Comparison of ENCODE assay signal across 13 cellular contexts in the genomic region with DNA sequence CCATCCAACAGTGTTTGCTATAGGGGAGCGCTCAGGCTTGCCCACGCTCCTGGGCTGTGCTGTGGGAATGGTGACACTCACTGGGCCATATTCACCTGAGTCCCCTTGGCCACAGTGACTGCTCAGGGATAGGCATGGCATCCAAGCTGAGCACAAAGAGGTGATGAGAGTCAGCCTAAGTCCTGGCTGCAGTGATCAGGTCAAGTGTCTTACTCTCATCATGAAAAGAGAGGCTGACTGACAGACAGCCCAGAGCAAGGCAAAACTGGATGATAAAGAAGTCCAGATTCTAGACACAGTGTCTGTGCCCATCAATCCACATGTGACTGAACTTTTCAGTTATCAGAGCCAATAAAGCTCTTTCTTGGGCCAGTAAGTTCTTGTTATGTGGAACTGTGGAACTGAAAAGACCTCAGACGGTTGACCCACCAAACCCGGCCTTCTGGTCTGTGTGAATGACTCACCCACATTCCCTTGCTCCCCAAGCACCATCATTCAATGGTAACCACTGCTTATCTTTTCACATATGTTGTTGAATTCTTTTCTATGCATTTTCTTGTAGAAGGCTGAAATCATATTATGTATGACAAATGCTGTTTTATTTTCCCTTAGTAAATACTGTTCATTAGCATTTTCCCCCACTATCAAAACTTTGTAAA. TPM values are rescaled to one million over a fixed set of nuclear protein-coding genes. Genes with fewer than 3 reads are reported as not detected.
DNase-seq lines count a peak whose midpoint lies in the region; ATAC-seq, FAIRE-seq and TF ChIP-seq lines count a peak whose summit lies in the region.
"Had no signal": no experiment of that assay in that cellular context is flagged by ENCODE, and none has a peak within 500 bp of the region (broad histone marks: within the 10 kb centered on the region; RNA-seq: fewer than 3 reads in every experiment).

No MANE protein-coding gene starts in this region.

- CTCF ChIA-PET in HepG2 (lab: Yijun Ruan, JAX; ENCODE audit: low intra/inter-chr PET ratio, low total read pairs), result no interaction called here

- H3K9me3 ChIP-seq in HepG2 (ENCODE audit: low read length), result no peaks in the 10 kb centered on the region
- no peaks in the 10 kb centered on the region for H3K9me3 ChIP-seq in esophagus muscularis mucosa

- in situ Hi-C loops in ACHN (cut with HindIII; ENCODE audit: low pct_ligation_motif_present, low pct_unique_long_range_greater_than_20kb, low sequenced_read_pairs), result no loop called here
- in situ Hi-C loops in HepG2 (cut with HindIII; ENCODE audit: extremely low pct_ligation_motif_present, low pct_unique_long_range_greater_than_20kb), result no loop called here

- TF ChIP-seq EP300 in HepG2 (IDR thresholded peaks at IDR 0.05; ENCODE audit: low read depth in 2 of 2, low read length in 2 of 2) (no peak), HepG2 (CRISPR knock-in tag; IDR thresholded peaks at IDR 0.05; ENCODE audit: borderline replicate concordance) (no peak), esophagus muscularis mucosa (IDR thresholded peaks at IDR 0.05) (no peak)

- TF ChIP-seq POLR2A in HepG2 (IDR thresholded peaks at IDR 0.05; ENCODE audit: insufficient read depth in 1 of 2, low read depth in 2 of 2, low read length in 2 of 2) (no peak), esophagus muscularis mucosa (IDR thresholded peaks at IDR 0.05; ENCODE audit: low read depth) (no peak)

- BruUV-seq in HepG2 (replicated peaks; lab: Mats Ljungman, UMichigan), result TSS peak; percentile 20

- H3K9ac ChIP-seq in HepG2 (ENCODE audit: insufficient read depth, low read depth, low read length), result no peak overlapping the region

- H3K27me3 ChIP-seq in HepG2 (ENCODE audit: control insufficient read depth in 1 of 2, insufficient read depth in 2 of 2, low read length in 2 of 2), result no peaks in the 10 kb centered on the region
- H3K27me3 ChIP-seq in esophagus muscularis mucosa, result no peaks in the 10 kb centered on the region

- peak overlapping the region; percentile 10 to 71 (median 18) for H3K27ac Mint-ChIP-seq in brain
- H3K27ac Mint-ChIP-seq in activated naive CD4-positive, alpha-beta T cell treated with anti-CD3 and anti-CD28 coated beads, Interleukin-2, amount 50 U/mL, for 72 hours, result no peak overlapping the region

- H3K4me3 ChIP-seq in HFF-Myc (replicated peaks; ENCODE audit: low read depth, low read length) (no peak overlapping the region), HepG2 (replicated peaks in 1 of 3; ENCODE audit: insufficient read depth in 1 of 3, low read depth in 2 of 3, low read length in 3 of 3) (no peak overlapping the region), esophagus muscularis mucosa (no peak overlapping the region)

- no peak; the same call in 2 of the 3 replicates for ATAC-seq in HepG2
- ATAC-seq in activated naive CD4-positive, alpha-beta T cell treated with anti-CD3 and anti-CD28 coated beads, Interleukin-2, amount 50 U/mL, for 72 hours, result no peak

- H3K79me2 ChIP-seq in HepG2 (ENCODE audit: insufficient read depth, low read length), result no peaks in the 10 kb centered on the region

- no peak overlapping the region for H3K4me2 ChIP-seq in HepG2 (ENCODE audit: low read depth, low read length)

- no peak for FAIRE-seq in HepG2 (lab: Jason Lieb, UNC)
- FAIRE-seq: G401.6 had no signal

- H3K27ac ChIP-seq in HepG2 (ENCODE audit: extremely low read length, insufficient read depth, low read length) (no peak overlapping the region), esophagus muscularis mucosa (replicated peaks in 1 of 4) (no peak overlapping the region)

- no peaks in the 10 kb centered on the region for H4K20me1 ChIP-seq in HepG2 (ENCODE audit: insufficient read depth, low read length)

- POLR2A ChIA-PET in HepG2 (lab: Yijun Ruan, JAX), result no interaction called here

- DNase-seq in ACHN (peak; percentile 48), HFF-Myc (ENCODE audit: extremely low read depth, low read depth) (peak; percentile 53), HepG2 (ENCODE audit: low spot score) (no peak), esophagus muscularis mucosa (ENCODE audit: extremely low spot score) (no peak)
- DNase-seq in stimulated activated naive CD4-positive, alpha-beta T cell treated with Interleukin-2 at 50 U/mL for 16 hours (lab: John Stamatoyannopoulos, UW), result no peak
- DNase-seq in activated naive CD4-positive, alpha-beta T cell treated with anti-CD3 and anti-CD28 coated beads, Interleukin-2, amount 50 U/mL, for 72 hours (ENCODE audit: low spot score in 2 of 2), result no peak
- DNase-seq in activated effector memory CD4-positive, alpha-beta T cell treated with Interleukin-2 at 50 U/mL for 16 hours, result no peak
- DNase-seq: activated CD8-positive, alpha-beta memory T cell treated with anti-CD3 and anti-CD28 coated beads, Interleukin-2, amount 50 U/mL, for 4 hours; amygdala; C1 segment of cervical spinal cord; naive B cell had no signal

- peaks cover 26% of the 10 kb centered on the region for H3K4me1 Mint-ChIP-seq in brain

- no peak overlapping the region for H3K4me3 Mint-ChIP-seq in brain
- H3K4me3 Mint-ChIP-seq: naive B cell had no signal

- H3K9me3 Mint-ChIP-seq in brain, result no peaks in the 10 kb centered on the region
- no peaks in the 10 kb centered on the region for H3K9me3 Mint-ChIP-seq in activated naive CD4-positive, alpha-beta T cell treated with anti-CD3 and anti-CD28 coated beads, Interleukin-2, amount 50 U/mL, for 72 hours
- H3K9me3 Mint-ChIP-seq: naive B cell had no signal

- 94% methylated on average over 4 of the region's 4 CpGs for WGBS in HepG2 (ENCODE audit: low lambda C conversion rate)
- 96% methylated on average over 4 of the region's 4 CpGs for WGBS in esophagus muscularis mucosa

- TF ChIP-seq CTCF in HFF-Myc (IDR thresholded peaks at IDR 0.05; ENCODE audit: low read depth, low read length, missing control alignments), result no peak
- no peak for TF ChIP-seq CTCF in brain (conservative IDR thresholded peaks at IDR 0.05)
- TF ChIP-seq CTCF in HepG2 (CRISPR knock-in tag; IDR thresholded peaks at IDR 0.05), result no peak
- no peak for TF ChIP-seq CTCF in esophagus muscularis mucosa (IDR thresholded peaks at IDR 0.05)

- H2AFZ ChIP-seq in HepG2 (ENCODE audit: low read length), result no peak overlapping the region

- H3K27me3 Mint-ChIP-seq in brain, result no peaks in the 10 kb centered on the region
- H3K27me3 Mint-ChIP-seq: naive B cell had no signal

- TF ChIP-seq RAD21 in HepG2 (CRISPR knock-in tag; IDR thresholded peaks at IDR 0.05), result no peak

- intact Hi-C loops in HepG2 (cut with micrococcal nuclease; ENCODE audit: unreplicated experiment), result no loop called here
- intact Hi-C loops in esophagus muscularis mucosa (cut with DNase I), result loop anchor here (10.0 kb wide), 1 partner anchor 146 kb away; no protein-coding TSS in a partner anchor

- H3K36me3 Mint-ChIP-seq in brain, result peaks cover 46% of the 10 kb centered on the region
- H3K36me3 Mint-ChIP-seq in activated naive CD4-positive, alpha-beta T cell treated with anti-CD3 and anti-CD28 coated beads, Interleukin-2, amount 50 U/mL, for 72 hours, result peaks cover 0 to 8% of the 10 kb centered on the region in 2 donors

- peaks cover 11 to 54% of the 10 kb centered on the region in 2 experiments for H3K36me3 ChIP-seq in HepG2 (replicated peaks in 1 of 2; ENCODE audit: control insufficient read depth in 1 of 2, insufficient read depth in 2 of 2, low read length in 2 of 2)
- peaks cover 0 to 49% (median 31%) of the 10 kb centered on the region in 4 donors for H3K36me3 ChIP-seq in esophagus muscularis mucosa

- H3K4me1 ChIP-seq in HepG2 (ENCODE audit: insufficient read depth, low read length) (no peaks in the 10 kb centered on the region), esophagus muscularis mucosa (peaks cover 6 to 10% (median 7%) of the 10 kb centered on the region in 4 donors)

TF ChIP-seq in HepG2, 621 proteins besides CTCF, POLR2A, EP300 and RAD21 (continues in another document):
- no peak for TF ChIP-seq MXD1 (CRISPR knock-in tag; IDR thresholded peaks at IDR 0.05)

RNA-seq across cellular contexts. Expression of gene YPEL1, which starts 43.2 kb away (rescaled TPM):
- polyA plus RNA-seq in brain (ENCODE audit: insufficient read depth, low read depth, low replicate concordance) (35.1 TPM), HepG2 (2011; rRNA removed) (1.9 and 2.5 TPM in 2 replicates)
- total RNA-seq in HepG2 (2016; rRNA removed; fragmentation: Illumina TruSeq; extraction: Trizol) (0.21 and 0.33 TPM in 2 replicates), esophagus muscularis mucosa (10 to 100 TPM; 12.0 to 30.7 (median 16.5) TPM)
- 0.97 and 1.2 TPM in 2 replicates for total RNA-seq in HepG2 (2016; cell fraction: cytosol; rRNA removed; fragmentation: Illumina TruSeq; extraction: Trizol; ENCODE audit: low read depth)
- 0.16 and 0.22 TPM in 2 replicates for total RNA-seq in HepG2 (2016; cell fraction: insoluble cytoplasmic fraction; rRNA removed; fragmentation: Illumina TruSeq; extraction: Trizol)
- total RNA-seq in HepG2 (2016; cell fraction: membrane; rRNA removed; fragmentation: Illumina TruSeq; extraction: Trizol), result 0.77 and 1.3 TPM in 2 replicates
- 0.12 and 0.13 TPM in 2 replicates for total RNA-seq in HepG2 (2016; cell fraction: nucleus; rRNA removed; fragmentation: Illumina TruSeq; extraction: Trizol)
- polyA plus RNA-seq in HepG2 (2011; cell fraction: cytosol; rRNA removed), result 0.96 and 1.0 TPM in 2 replicates
- polyA plus RNA-seq in HepG2 (2011; cell fraction: nucleus; rRNA removed), result 1.5 and 1.6 TPM in 2 replicates
- 0.58 and 1.1 TPM in 2 replicates for polyA plus RNA-seq in HepG2 (2012)
- polyA plus RNA-seq in HepG2 (2016; cell fraction: cytosol; fragmentation: Illumina TruSeq; extraction: Trizol; ENCODE audit: low read depth), result 0.79 and 1.7 TPM in 2 replicates
- 0.34 and 0.50 TPM in 2 replicates for polyA plus RNA-seq in HepG2 (2016; cell fraction: insoluble cytoplasmic fraction; fragmentation: Illumina TruSeq; extraction: Trizol; ENCODE audit: low read depth)
- 1.0 and 1.3 TPM in 2 replicates for polyA plus RNA-seq in HepG2 (2016; cell fraction: membrane; fragmentation: Illumina TruSeq; extraction: Trizol; ENCODE audit: low read depth)
- 0.42 and 0.67 TPM in 2 replicates for polyA plus RNA-seq in HepG2 (2016; cell fraction: nucleus; fragmentation: Illumina TruSeq; extraction: Trizol; ENCODE audit: insufficient read depth, low read depth)
- polyA minus RNA-seq in HepG2 (2011; rRNA and poly(A)+ RNA removed; ENCODE audit: low replicate concordance), result 0.72 and 0.86 TPM in 2 replicates
- 0.69 and 0.70 TPM in 2 replicates for polyA minus RNA-seq in HepG2 (2011; cell fraction: cytosol; rRNA and poly(A)+ RNA removed)
- polyA minus RNA-seq in HepG2 (2011; cell fraction: nucleus; rRNA and poly(A)+ RNA removed), result 0.77 and 1.6 TPM in 2 replicates
- total RNA-seq in activated naive CD4-positive, alpha-beta T cell treated with anti-CD3 and anti-CD28 coated beads, Interleukin-2, amount 50 U/mL, for 72 hours, result 1 to 10 TPM; 2.4 to 4.9 TPM

Comparison
In these comparisons a context has a peak if more than half of its experiments do, and no peak if none do; other contexts are left out.
1. DNase-seq: peak in ACHN (single experiment) and HFF-Myc (single experiment); none in HepG2 (single experiment), stimulated activated naive CD4-positive, alpha-beta T cell treated with Interleukin-2 at 50 U/mL for 16 hours (single experiment), esophagus muscularis mucosa (single experiment), activated naive CD4-positive, alpha-beta T cell treated with anti-CD3 and anti-CD28 coated beads, Interleukin-2, amount 50 U/mL, for 72 hours (0 of 2) and activated effector memory CD4-positive, alpha-beta T cell treated with Interleukin-2 at 50 U/mL for 16 hours (single experiment).
2. H3K27ac Mint-ChIP-seq: peak in brain (5 of 5); none in activated naive CD4-positive, alpha-beta T cell treated with anti-CD3 and anti-CD28 coated beads, Interleukin-2, amount 50 U/mL, for 72 hours (0 of 2).